ENCODE assay signal across 24 cellular contexts in the genomic region with DNA sequence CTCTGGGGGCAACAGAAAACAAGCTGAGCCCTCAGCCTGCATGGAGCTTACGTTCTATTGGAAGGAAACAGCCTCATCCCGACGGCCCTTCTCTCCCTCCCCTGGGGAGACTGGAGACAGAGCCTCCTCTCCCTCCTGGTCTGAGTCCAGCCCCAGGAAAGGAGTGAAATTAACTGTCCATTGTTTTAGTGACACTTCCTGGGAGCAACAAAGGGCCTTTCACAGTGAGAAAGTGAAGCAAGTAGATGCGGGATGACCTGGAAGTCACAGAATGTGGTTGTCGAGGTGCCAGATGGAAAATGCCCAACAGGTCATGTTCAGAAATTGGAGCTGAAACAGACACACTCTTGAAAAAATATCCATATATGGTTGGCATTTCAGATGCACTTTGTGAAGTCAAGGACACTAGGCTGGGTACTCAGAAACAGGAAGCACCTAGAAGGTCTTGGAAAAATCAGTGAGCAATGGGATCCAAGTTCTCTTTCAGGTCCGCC.
"Had no signal": no experiment of that assay in that cellular context is flagged by ENCODE, and none has a peak within 500 bp of the region (broad histone marks: within the 10 kb centered on the region; RNA-seq: fewer than 3 reads in every experiment).

No MANE protein-coding gene starts in this region.

- H3K36me3 ChIP-seq: esophagus muscularis mucosa, left ventricle myocardium inferior, spleen, thoracic aorta, transverse colon had no signal

- H3K36me3 Mint-ChIP-seq: natural killer cell; stimulated activated naive B cell treated with anti-CD40 and anti-IgM and Interleukin-4, amounts not matched to agents 10 μg/mL and 1 μg/mL and 100 μg/mL, for 72 hours had no signal

- H3K27ac Mint-ChIP-seq: natural killer cell; stimulated activated naive B cell treated with anti-CD40 and anti-IgM and Interleukin-4, amounts not matched to agents 10 μg/mL and 1 μg/mL and 100 μg/mL, for 72 hours; stimulated activated naive CD8-positive, alpha-beta T cell treated with anti-CD3 and anti-CD28 coated beads, Interleukin-15, amount 100 ng/mL, for 72 hours had no signal

- H3K4me3 Mint-ChIP-seq: natural killer cell; neural crest cell; stimulated activated naive B cell treated with anti-CD40 and anti-IgM and Interleukin-4, amounts not matched to agents 10 μg/mL and 1 μg/mL and 100 μg/mL, for 72 hours; stimulated activated naive CD8-positive, alpha-beta T cell treated with anti-CD3 and anti-CD28 coated beads, Interleukin-15, amount 100 ng/mL, for 72 hours had no signal

- H3K4me1 Mint-ChIP-seq: natural killer cell; stimulated activated naive B cell treated with anti-CD40 and anti-IgM and Interleukin-4, amounts not matched to agents 10 μg/mL and 1 μg/mL and 100 μg/mL, for 72 hours; stimulated activated naive CD8-positive, alpha-beta T cell treated with anti-CD3 and anti-CD28 coated beads, Interleukin-15, amount 100 ng/mL, for 72 hours had no signal

- H3K27me3 ChIP-seq: transverse colon had no signal

- H3K9me3 Mint-ChIP-seq: natural killer cell; stimulated activated naive CD8-positive, alpha-beta T cell treated with anti-CD3 and anti-CD28 coated beads, Interleukin-15, amount 100 ng/mL, for 72 hours had no signal

- H3K27ac ChIP-seq: coronary artery, dorsolateral prefrontal cortex, epithelial cell of prostate, esophagus muscularis mucosa, left ventricle myocardium inferior, psoas muscle, spleen, thoracic aorta, transverse colon had no signal

- DNase-seq: caudate nucleus; dorsolateral prefrontal cortex; effector memory CD4-positive, alpha-beta T cell; foreskin fibroblast; left cardiac atrium; left ventricle myocardium inferior; mucosa of descending colon; natural killer cell; occipital lobe; psoas muscle; retina; spleen; stimulated activated CD4-positive, alpha-beta T cell treated with anti-CD3 and anti-CD28 coated beads, Interleukin-15, amount 100 ng/mL, for 24 hours; stimulated activated CD4-positive, alpha-beta T cell treated with anti-CD3 and anti-CD28 coated beads, Interleukin-1b, Interleukin-23, amount 100 ng/mL, for 48 hours; stimulated activated CD4-positive, alpha-beta T cell treated with anti-CD3 and anti-CD28 coated beads, Interleukin-4, amount 100 ng/mL, for 24 hours; stimulated activated naive B cell treated with anti-CD40 and anti-IgM and Interleukin-4, amounts not matched to agents 10 μg/mL and 1 μg/mL and 100 μg/mL, for 72 hours; stimulated activated naive CD8-positive, alpha-beta T cell treated with anti-CD3 and anti-CD28 coated beads, Interleukin-15, amount 100 ng/mL, for 72 hours; transverse colon had no signal

- ATAC-seq: left cardiac atrium; mucosa of descending colon; natural killer cell; psoas muscle; sciatic nerve; stimulated activated naive B cell treated with anti-CD40 and anti-IgM and Interleukin-4, amounts not matched to agents 10 μg/mL and 1 μg/mL and 100 μg/mL, for 72 hours; stimulated activated naive CD8-positive, alpha-beta T cell treated with anti-CD3 and anti-CD28 coated beads, Interleukin-15, amount 100 ng/mL, for 72 hours had no signal

- H3K9me3 ChIP-seq: esophagus muscularis mucosa, left ventricle myocardium inferior, mucosa of descending colon, psoas muscle, thoracic aorta, transverse colon had no signal

- H3K4me1 ChIP-seq: esophagus muscularis mucosa, left ventricle myocardium inferior, psoas muscle, spleen, transverse colon had no signal

- H3K4me3 ChIP-seq: coronary artery, dorsolateral prefrontal cortex, esophagus muscularis mucosa, left ventricle myocardium inferior, mucosa of descending colon, psoas muscle, spleen, thoracic aorta, transverse colon had no signal
